In the genomic region with DNA sequence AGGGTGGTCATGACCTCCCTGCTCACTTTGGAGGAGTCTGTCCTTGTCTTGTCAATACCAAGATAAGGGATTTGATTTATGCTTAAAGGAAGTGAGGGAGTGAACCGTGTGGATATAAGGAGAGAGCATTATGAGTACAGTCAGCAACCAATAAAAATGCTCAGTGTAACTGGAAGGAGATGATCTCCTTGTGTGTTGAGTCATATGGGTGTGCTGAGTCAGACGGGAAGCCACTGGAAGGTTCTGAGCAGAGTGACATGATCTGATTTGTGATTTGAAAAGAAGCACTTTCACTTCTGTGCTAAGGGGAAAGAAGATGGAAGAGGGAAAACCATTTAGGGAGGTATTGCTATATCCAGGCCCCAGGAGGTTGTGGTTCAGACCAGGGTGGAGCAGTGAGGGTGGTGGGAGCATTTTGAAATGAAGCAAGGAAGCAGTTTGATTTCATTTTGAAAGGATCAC, we compare ENCODE assay signal across 8 cellular contexts. TPM values are rescaled to one million over a fixed set of nuclear protein-coding genes. Genes with fewer than 3 reads are reported as not detected.
DNase-seq lines count a peak whose midpoint lies in the region; ATAC-seq and TF ChIP-seq lines count a peak whose summit lies in the region.

No MANE protein-coding gene starts in this region.

- H3K4me2 ChIP-seq in OCI-LY3 (ENCODE audit: low read length), result peak overlapping the region; percentile 76

- intact Hi-C loops in left cardiac atrium (cut with DNase I) (no loop called here), left ventricle myocardium superior (cut with micrococcal nuclease) (no loop called here), left lung (cut with DNase I) (no loop called here)

- H2AFZ ChIP-seq in OCI-LY3 (ENCODE audit: low read depth, low read length), result peak overlapping the region; percentile 49; the same call in 1 of the 2 replicates

- H3K79me2 ChIP-seq in OCI-LY3 (ENCODE audit: low read length), result peaks cover 23% of the 10 kb centered on the region

- H3K27ac ChIP-seq in OCI-LY3 (ENCODE audit: low read length), result peak overlapping the region; percentile 61
- H3K27ac ChIP-seq in left lung, result peak overlapping the region; percentile 77 to 79
- peak overlapping the region; percentile 63 for H3K27ac ChIP-seq in subcutaneous abdominal adipose tissue (ENCODE audit: low read depth, low read length)

- DNase-seq in left cardiac atrium (peak; percentile 33), left ventricle myocardium superior (no peak), amniotic epithelial cell (ENCODE audit: low read depth) (peak; percentile 96), left lung (peak in 1 of 2 donors; percentile 71), GF-D8 (lab: John Stamatoyannopoulos, UW) (no peak)

- H3K9me3 ChIP-seq in OCI-LY3 (ENCODE audit: insufficient read depth, low read length) (no peaks in the 10 kb centered on the region), left lung (no peaks in the 10 kb centered on the region), subcutaneous abdominal adipose tissue (ENCODE audit: control insufficient read depth in 5 of 5, low read length in 5 of 5) (no peaks in the 10 kb centered on the region)

- H3K36me3 ChIP-seq in OCI-LY3 (replicated peaks; ENCODE audit: low read depth, low read length) (peaks cover 16% of the 10 kb centered on the region), left lung (no peaks in the 10 kb centered on the region), subcutaneous abdominal adipose tissue (ENCODE audit: control insufficient read depth in 5 of 5, insufficient read depth in 5 of 5, low read length in 5 of 5) (no peaks in the 10 kb centered on the region)

- peaks cover 31% of the 10 kb centered on the region for H3K4me1 ChIP-seq in OCI-LY3 (ENCODE audit: low read length)
- H3K4me1 ChIP-seq in left lung, result peaks cover 14 to 41% of the 10 kb centered on the region in 2 donors
- H3K4me1 ChIP-seq in subcutaneous abdominal adipose tissue (ENCODE audit: control insufficient read depth in 5 of 5, insufficient read depth in 5 of 5, low read length in 5 of 5), result peaks cover 3 to 36% (median 28%) of the 10 kb centered on the region in 5 donors

- peaks cover 16% of the 10 kb centered on the region for H4K20me1 ChIP-seq in OCI-LY3 (ENCODE audit: insufficient read depth, low read length)

- H3K9ac ChIP-seq in OCI-LY3 (ENCODE audit: low read length) (peak overlapping the region; percentile 29; the same call in 1 of the 2 replicates), subcutaneous abdominal adipose tissue (ENCODE audit: low read length in 5 of 5) (no peak overlapping the region)

- ATAC-seq in left cardiac atrium, result peak in 1 of 2 donors; percentile 5
- ATAC-seq in left ventricle myocardium superior, result no peak
- ATAC-seq in left lung, result peak; percentile 5
- ATAC-seq in GM19023 (IDR thresholded peaks at IDR 0.05; ENCODE audit: unreplicated experiment), result no peak

- peak overlapping the region; percentile 50 for H3K4me3 ChIP-seq in OCI-LY3 (ENCODE audit: low read length)
- no peak overlapping the region for H3K4me3 ChIP-seq in left lung
- peak overlapping the region in 2 of 5 donors; percentile 6 to 12 for H3K4me3 ChIP-seq in subcutaneous abdominal adipose tissue (ENCODE audit: low read depth in 1 of 5, low read length in 5 of 5)

- H3K27me3 ChIP-seq in OCI-LY3 (ENCODE audit: low read depth, low read length) (no peaks in the 10 kb centered on the region), left lung (no peaks in the 10 kb centered on the region), subcutaneous abdominal adipose tissue (ENCODE audit: control insufficient read depth in 5 of 5, insufficient read depth in 4 of 5, low read length in 5 of 5) (no peaks in the 10 kb centered on the region)

- TF ChIP-seq CTCF in OCI-LY3 (IDR thresholded peaks at IDR 0.05; ENCODE audit: low read depth, low read length), result no peak
- no peak for TF ChIP-seq CTCF in left lung (IDR thresholded peaks at IDR 0.05)

RNA-seq across cellular contexts. Expression of gene BCL10, which starts 2.5 kb away (rescaled TPM):
- total RNA-seq in left cardiac atrium (10 to 100 TPM in 1 of 2 donors, 1 to 10 TPM in 1; 9.0 to 12.7 TPM), left ventricle myocardium superior (8.4 TPM), left lung (10 to 100 TPM; 25.0 to 31.6 TPM)

RNA-seq across cellular contexts. Expression of gene C1orf52, which starts 19.4 kb away (rescaled TPM):
- 10 to 100 TPM; 15.6 to 17.6 TPM for total RNA-seq in left cardiac atrium
- total RNA-seq in left ventricle myocardium superior, result 18.7 TPM
- total RNA-seq in left lung, result 10 to 100 TPM; 18.0 to 22.1 TPM

Comparison
In these comparisons a context has a peak if more than half of its experiments do, and no peak if none do; other contexts are left out.
1. DNase-seq: peak in left cardiac atrium (single experiment) and amniotic epithelial cell (single experiment); none in left ventricle myocardium superior (single experiment) and GF-D8 (single experiment).
2. Peak in every context shown above with its lines, with median percentiles within 50 percentile points of each other: H3K27ac ChIP-seq.